23 cellular contexts compared by ENCODE assay signal in genomic region chr13:48950507-48950886, GRCh38. TPM values are rescaled to one million over a fixed set of nuclear protein-coding genes. Genes with fewer than 3 reads are reported as not detected.
DNase-seq lines count a peak whose midpoint lies in the region; ATAC-seq, FAIRE-seq and TF ChIP-seq lines count a peak whose summit lies in the region.
"Had no signal": no experiment of that assay in that cellular context is flagged by ENCODE, and none has a peak within 500 bp of the region (broad histone marks: within the 10 kb centered on the region; RNA-seq: fewer than 3 reads in every experiment).

No MANE protein-coding gene starts in this region.

- H3K36me3 ChIP-seq in PC-3 (ENCODE audit: low read depth, low read length), result no peaks in the 10 kb centered on the region
- no peaks in the 10 kb centered on the region for H3K36me3 ChIP-seq in bronchial epithelial cell (ENCODE audit: control insufficient read depth, insufficient read depth, low read length)
- H3K36me3 ChIP-seq: pancreas, Peyer's patch, thyroid gland had no signal

- intact Hi-C loops in PC-3 (cut with micrococcal nuclease), result no loop called here

- TF ChIP-seq CTCF in PC-3 (conservative IDR thresholded peaks at IDR 0.05; ENCODE audit: low read depth, low read length) (no peak), bronchial epithelial cell (IDR thresholded peaks at IDR 0.05; ENCODE audit: insufficient read depth, low read length, severe bottlenecking) (no peak)

- ATAC-seq in PC-3 (peak; percentile 83), HG02840 (IDR thresholded peaks at IDR 0.05; ENCODE audit: low FRiP score, unreplicated experiment) (no peak)
- ATAC-seq: activated CD4-positive, alpha-beta T cell treated with anti-CD3 and anti-CD28 coated beads for 36 hours; activated CD8-positive, alpha-beta memory T cell treated with anti-CD3 and anti-CD28 coated beads, Interleukin-2, amount 10 ng/mL, durations not matched to agents 7 days and 5 days; effector memory CD8-positive, alpha-beta T cell had no signal

- no peaks in the 10 kb centered on the region for H4K20me1 ChIP-seq in PC-3 (ENCODE audit: low read length)

- H3K79me2 ChIP-seq in PC-3 (ENCODE audit: low read length), result no peaks in the 10 kb centered on the region

- no peak overlapping the region for H3K27ac ChIP-seq in PC-3 (ENCODE audit: low read length)
- H3K27ac ChIP-seq: pancreas, Peyer's patch, thyroid gland had no signal

- DNase-seq in ELR (ENCODE audit: low read depth) (peak; percentile 48), PC-3 (peak; percentile 38), bronchial epithelial cell (ENCODE audit: low read depth) (peak; percentile 45), kidney tubule cell (ENCODE audit: low spot score) (peak; percentile 58), putamen (ENCODE audit: low spot score) (no peak)
- DNase-seq in stimulated activated CD4-positive, alpha-beta T cell treated with anti-CD3 and anti-CD28 coated beads, Interleukin-1b, Interleukin-23, amount 100 ng/mL, for 48 hours, result no peak
- DNase-seq in activated CD4-positive, alpha-beta T cell treated with anti-CD3 and anti-CD28 coated beads for 48 hours, result no peak
- DNase-seq: activated CD4-positive, alpha-beta T cell treated with anti-CD3 and anti-CD28 coated beads for 36 hours; activated CD8-positive, alpha-beta memory T cell treated with anti-CD3 and anti-CD28 coated beads, Interleukin-2, amount 10 ng/mL, durations not matched to agents 7 days and 5 days; activated effector memory CD4-positive, alpha-beta T cell treated with anti-CD3 and anti-CD28 coated beads, Interleukin-2, amount 50 U/mL, for 16 hours; amniotic stem cell; cerebellar nuclear complex; COR-L47; effector memory CD8-positive, alpha-beta T cell; naive B cell; NCI-H1105 treated with DMSO at 0.1 percent for 48 hours; pancreas; Peyer's patch; stimulated activated naive CD4-positive, alpha-beta T cell treated with Interleukin-2 at 50 U/mL for 16 hours; thyroid gland had no signal

- H3K9me2 ChIP-seq in PC-3 (replicated peaks; ENCODE audit: low read length), result no peaks in the 10 kb centered on the region

- CTCF ChIA-PET in PC-3 (lab: Charles Lee), result no interaction called here

- H3F3A ChIP-seq in PC-3 (ENCODE audit: low read length, unreplicated experiment), result no peaks in the 10 kb centered on the region

- H3K9ac ChIP-seq in PC-3 (ENCODE audit: low read length), result no peak overlapping the region

- POLR2A ChIA-PET in PC-3 (lab: Charles Lee; ENCODE audit: unreplicated experiment), result no interaction called here

- H2AFZ ChIP-seq in PC-3 (ENCODE audit: low read length), result no peak overlapping the region

- no peaks in the 10 kb centered on the region for H3K9me3 ChIP-seq in PC-3 (ENCODE audit: low read length)
- H3K9me3 ChIP-seq: pancreas, Peyer's patch, thyroid gland had no signal

- no peak overlapping the region for H3K4me3 ChIP-seq in PC-3 (ENCODE audit: low read length)
- H3K4me3 ChIP-seq in bronchial epithelial cell (ENCODE audit: low read depth, low read length), result no peak overlapping the region
- H3K4me3 ChIP-seq: pancreas, Peyer's patch, thyroid gland had no signal

- H3K4me2 ChIP-seq in PC-3 (ENCODE audit: low read length), result no peak overlapping the region

- H3K27me3 ChIP-seq in PC-3 (ENCODE audit: low read length) (no peaks in the 10 kb centered on the region), bronchial epithelial cell (ENCODE audit: control insufficient read depth, insufficient read depth, low read length) (no peaks in the 10 kb centered on the region)
- H3K27me3 ChIP-seq: pancreas, Peyer's patch, thyroid gland had no signal

- FAIRE-seq in bronchial epithelial cell (lab: Jason Lieb, UNC), result no peak
- FAIRE-seq: GM18507, HTR-8/SVneo, pancreas had no signal

- no TSS peak for BruUV-seq in PC-3 (replicated peaks; lab: Mats Ljungman, UMichigan)

- no peaks in the 10 kb centered on the region; the same call in 1 of the 2 replicates for H3K4me1 ChIP-seq in PC-3 (ENCODE audit: insufficient read depth, low read length)
- H3K4me1 ChIP-seq: pancreas, Peyer's patch, thyroid gland had no signal

RNA-seq across cellular contexts. Expression of gene FNDC3A, which starts 25.2 kb away (rescaled TPM):
- total RNA-seq in PC-3 (2014; rRNA removed) (13.3 and 15.6 TPM in 2 replicates), bronchial epithelial cell (23.0 and 24.0 TPM in 2 replicates)

Comparison
In these comparisons a context has a peak if more than half of its experiments do, and no peak if none do; other contexts are left out.
1. DNase-seq: peak in ELR (single experiment), PC-3 (single experiment), bronchial epithelial cell (single experiment) and kidney tubule cell (single experiment); none in stimulated activated CD4-positive, alpha-beta T cell treated with anti-CD3 and anti-CD28 coated beads, Interleukin-1b, Interleukin-23, amount 100 ng/mL, for 48 hours (single experiment), putamen (single experiment) and activated CD4-positive, alpha-beta T cell treated with anti-CD3 and anti-CD28 coated beads for 48 hours (single experiment).